ENCODE assay signal across 8 cellular contexts in genomic region chr1:43974443-43975248, GRCh38. TPM values are rescaled to one million over a fixed set of nuclear protein-coding genes. Genes with fewer than 3 reads are reported as not detected.
DNase-seq lines count a peak whose midpoint lies in the region; ATAC-seq and TF ChIP-seq lines count a peak whose summit lies in the region.

ATP6V0B (plus strand) TSS chr1:43974960; CDS start chr1:43975041, 81 bp downstream.

- peak within 1 kb of the TSS; percentile 95 for H3K4me3 ChIP-seq in coronary artery

- peaks cover 59% of the 10 kb centered on the region for H3K4me1 Mint-ChIP-seq in activated CD4-positive, alpha-beta T cell treated with anti-CD3 and anti-CD28 coated beads, Interleukin-2, amount 10 ng/mL, durations not matched to agents 7 days and 5 days

- TF ChIP-seq CTCF in coronary artery (IDR thresholded peaks at IDR 0.05), result no peak

- no peaks in the 10 kb centered on the region for H3K9me3 Mint-ChIP-seq in activated CD4-positive, alpha-beta T cell treated with anti-CD3 and anti-CD28 coated beads, Interleukin-2, amount 10 ng/mL, durations not matched to agents 7 days and 5 days

- H3K27ac Mint-ChIP-seq in activated CD4-positive, alpha-beta T cell treated with anti-CD3 and anti-CD28 coated beads, Interleukin-2, amount 10 ng/mL, durations not matched to agents 7 days and 5 days, result peak within 1 kb of the TSS; percentile 89

- DNase-seq in C1 segment of cervical spinal cord (lab: John Stamatoyannopoulos, UW) (peak; percentile 61 to 98 (median 92)), NCI-H69 (lab: John Stamatoyannopoulos, UW) (peak; percentile 94), coronary artery (ENCODE audit: low spot score) (peak; percentile 96), left kidney (ENCODE audit: low read depth, low spot score) (peak; percentile 98)
- DNase-seq in activated CD4-positive, alpha-beta T cell treated with anti-CD3 and anti-CD28 coated beads, Interleukin-2, amount 10 ng/mL, durations not matched to agents 7 days and 5 days, result peak; percentile 96
- peak; percentile 94 for DNase-seq in stimulated activated CD4-positive, alpha-beta T cell treated with anti-CD3 and anti-CD28 coated beads, Interleukin-1b, Interleukin-23, amount 100 ng/mL, for 48 hours

- ATAC-seq in GM19351 (IDR thresholded peaks at IDR 0.05; ENCODE audit: unreplicated experiment) (peak; percentile 61), HG03520 (IDR thresholded peaks at IDR 0.05; ENCODE audit: unreplicated experiment) (peak; percentile 49)

- POLR2A ChIA-PET in activated CD4-positive, alpha-beta T cell treated with anti-CD3 and anti-CD28 coated beads, Interleukin-2, amount 10 ng/mL, durations not matched to agents 7 days and 5 days (lab: Charles Lee), result no interaction called here

- peaks cover 40% of the 10 kb centered on the region for H3K36me3 Mint-ChIP-seq in activated CD4-positive, alpha-beta T cell treated with anti-CD3 and anti-CD28 coated beads, Interleukin-2, amount 10 ng/mL, durations not matched to agents 7 days and 5 days (ENCODE audit: low read depth)

- CTCF ChIA-PET in activated CD4-positive, alpha-beta T cell treated with anti-CD3 and anti-CD28 coated beads, Interleukin-2, amount 10 ng/mL, durations not matched to agents 7 days and 5 days (lab: Charles Lee), result interaction anchor here (0.5 to 1.6 kb wide), 8 partner anchors 13 to 1212 kb away, joined by 3 to 5 read pairs (median 4); no protein-coding TSS in a partner anchor

- peak within 1 kb of the TSS; percentile 84 to 94 for H3K27ac ChIP-seq in coronary artery

- H3K4me3 Mint-ChIP-seq in activated CD4-positive, alpha-beta T cell treated with anti-CD3 and anti-CD28 coated beads, Interleukin-2, amount 10 ng/mL, durations not matched to agents 7 days and 5 days, result peak within 1 kb of the TSS; percentile 84

- H3K27me3 Mint-ChIP-seq in activated CD4-positive, alpha-beta T cell treated with anti-CD3 and anti-CD28 coated beads, Interleukin-2, amount 10 ng/mL, durations not matched to agents 7 days and 5 days, result no peaks in the 10 kb centered on the region

RNA-seq across cellular contexts. Expression of gene ATP6V0B, which starts in this region (rescaled TPM):
- total RNA-seq in activated CD4-positive, alpha-beta T cell treated with anti-CD3 and anti-CD28 coated beads, Interleukin-2, amount 10 ng/mL, durations not matched to agents 7 days and 5 days, result 100 to 1,000 TPM in 1 of 2 experiments, 10 to 100 TPM in 1; 90.1 to 112 TPM

Comparison
In these comparisons a context has a peak if more than half of its experiments do, and no peak if none do; other contexts are left out.
1. Peak in every context shown above with its lines: DNase-seq, ATAC-seq, H3K4me3 ChIP-seq and H3K27ac ChIP-seq.